ENCODE assay signal across 17 cellular contexts in the genomic region with DNA sequence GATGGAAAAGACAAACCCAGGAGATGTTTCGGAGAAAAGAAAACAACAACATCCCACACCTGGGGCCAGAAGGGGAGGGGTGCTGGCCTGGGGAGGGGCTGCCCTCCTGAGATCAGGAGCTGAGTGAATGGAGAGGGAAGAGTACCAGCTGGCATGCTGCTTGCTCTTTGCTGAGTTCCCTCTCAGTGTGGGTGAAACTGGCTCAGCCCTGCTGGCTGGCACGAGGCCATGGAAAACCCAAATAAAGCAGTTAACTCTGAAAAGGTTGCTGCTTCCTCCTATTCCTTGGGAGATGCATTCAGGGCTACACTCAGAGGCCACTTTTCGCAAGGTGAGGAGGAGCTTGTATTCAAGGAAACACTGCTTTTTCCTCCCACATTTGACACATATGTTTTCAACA. TPM values are rescaled to one million over a fixed set of nuclear protein-coding genes. Genes with fewer than 3 reads are reported as not detected.
DNase-seq lines count a peak whose midpoint lies in the region; TF ChIP-seq lines count a peak whose summit lies in the region.
"Had no signal": no experiment of that assay in that cellular context is flagged by ENCODE, and none has a peak within 500 bp of the region (broad histone marks: within the 10 kb centered on the region; RNA-seq: fewer than 3 reads in every experiment).

No MANE protein-coding gene starts in this region.

- H3K36me3 ChIP-seq in thyroid gland (no peaks in the 10 kb centered on the region), brain microvascular endothelial cell (replicated peaks) (no peaks in the 10 kb centered on the region)
- H3K36me3 ChIP-seq: esophagus squamous epithelium, neutrophil, spleen, thoracic aorta had no signal

- peak overlapping the region; percentile 98 for H3K27ac Mint-ChIP-seq in dendritic cell treated with granulocyte-macrophage colony-stimulating factor and Interleukin-4, amounts not matched to agents 40 ng/mL and 50 ng/mL, for 4 days
- H3K27ac Mint-ChIP-seq: activated naive CD8-positive, alpha-beta T cell treated with anti-CD3 and anti-CD28 coated beads, Interleukin-2, amount 10 ng/mL, durations not matched to agents 7 days and 5 days had no signal

- no peak overlapping the region for H3K4me3 ChIP-seq in thyroid gland (replicated peaks in 1 of 3)
- no peak overlapping the region for H3K4me3 ChIP-seq in brain microvascular endothelial cell (ENCODE audit: low read depth, low read length)
- H3K4me3 ChIP-seq: esophagus squamous epithelium, spleen, thoracic aorta had no signal

- no peaks in the 10 kb centered on the region for H3K9me3 Mint-ChIP-seq in dendritic cell treated with granulocyte-macrophage colony-stimulating factor and Interleukin-4, amounts not matched to agents 40 ng/mL and 50 ng/mL, for 4 days
- H3K9me3 Mint-ChIP-seq: activated naive CD8-positive, alpha-beta T cell treated with anti-CD3 and anti-CD28 coated beads, Interleukin-2, amount 10 ng/mL, durations not matched to agents 7 days and 5 days had no signal

- H3K27me3 Mint-ChIP-seq in dendritic cell treated with granulocyte-macrophage colony-stimulating factor and Interleukin-4, amounts not matched to agents 40 ng/mL and 50 ng/mL, for 4 days = peaks cover 67% of the 10 kb centered on the region

- in situ Hi-C loops in brain microvascular endothelial cell (cut with HindIII; ENCODE audit: low pct_ligation_motif_present, low sequenced_read_pairs) = no loop called here

- H3K27me3 ChIP-seq in thyroid gland = no peaks in the 10 kb centered on the region
- no peaks in the 10 kb centered on the region for H3K27me3 ChIP-seq in brain microvascular endothelial cell (replicated peaks)

- TF ChIP-seq POLR2A in thyroid gland (IDR thresholded peaks at IDR 0.05) = no peak

- peaks cover 40% of the 10 kb centered on the region for H3K4me1 Mint-ChIP-seq in dendritic cell treated with granulocyte-macrophage colony-stimulating factor and Interleukin-4, amounts not matched to agents 40 ng/mL and 50 ng/mL, for 4 days (ENCODE audit: low read depth)
- H3K4me1 Mint-ChIP-seq: activated naive CD8-positive, alpha-beta T cell treated with anti-CD3 and anti-CD28 coated beads, Interleukin-2, amount 10 ng/mL, durations not matched to agents 7 days and 5 days had no signal

- WGBS in thyroid gland, 2 donors = 33 to 35% methylated on average over 3 of the region's 3 CpGs

- H3K4me1 ChIP-seq in thyroid gland = peaks cover 3 to 9% of the 10 kb centered on the region in 2 donors

- TF ChIP-seq CTCF in thyroid gland (IDR thresholded peaks at IDR 0.05) = no peak
- no peak for TF ChIP-seq CTCF in brain microvascular endothelial cell (IDR thresholded peaks at IDR 0.05; ENCODE audit: low read depth, low read length, missing control alignments)

- no peak overlapping the region for H3K27ac ChIP-seq in thyroid gland
- no peak overlapping the region for H3K27ac ChIP-seq in brain microvascular endothelial cell
- H3K27ac ChIP-seq: esophagus squamous epithelium, neutrophil, spleen, thoracic aorta had no signal

- no peaks in the 10 kb centered on the region for H3K36me3 Mint-ChIP-seq in dendritic cell treated with granulocyte-macrophage colony-stimulating factor and Interleukin-4, amounts not matched to agents 40 ng/mL and 50 ng/mL, for 4 days (ENCODE audit: low read depth)
- H3K36me3 Mint-ChIP-seq: activated naive CD8-positive, alpha-beta T cell treated with anti-CD3 and anti-CD28 coated beads, Interleukin-2, amount 10 ng/mL, durations not matched to agents 7 days and 5 days had no signal

- intact Hi-C loops in dendritic cell treated with granulocyte-macrophage colony-stimulating factor and Interleukin-4, amounts not matched to agents 40 ng/mL and 50 ng/mL, for 4 days (cut with micrococcal nuclease) = no loop called here
- intact Hi-C loops in thyroid gland (cut with DNase I) = no loop called here

- no peaks in the 10 kb centered on the region for H3K9me3 ChIP-seq in thyroid gland
- H3K9me3 ChIP-seq: esophagus squamous epithelium, neutrophil, spleen, thoracic aorta had no signal

- peak overlapping the region; percentile 64 for H3K4me3 Mint-ChIP-seq in dendritic cell treated with granulocyte-macrophage colony-stimulating factor and Interleukin-4, amounts not matched to agents 40 ng/mL and 50 ng/mL, for 4 days
- H3K4me3 Mint-ChIP-seq: activated naive CD8-positive, alpha-beta T cell treated with anti-CD3 and anti-CD28 coated beads, Interleukin-2, amount 10 ng/mL, durations not matched to agents 7 days and 5 days had no signal

- DNase-seq in NCI-H1417 (lab: John Stamatoyannopoulos, UW) (peak in 2 of 3 experiments; percentile 21 to 29), NCI-H1417 treated with DMSO at 0.1 percent for 48 hours (lab: John Stamatoyannopoulos, UW) (no peak), NCI-H2029 treated with DMSO at 0.1 percent for 48 hours (lab: John Stamatoyannopoulos, UW) (peak; percentile 65), thyroid gland (peak; percentile 80 to 82), brain microvascular endothelial cell (no peak), NCI-H128 (lab: John Stamatoyannopoulos, UW; ENCODE audit: unreplicated experiment) (no peak), DMS114 treated with DMSO at 0.1 percent for 48 hours (lab: John Stamatoyannopoulos, UW; ENCODE audit: unreplicated experiment) (no peak)
- DNase-seq: activated naive CD8-positive, alpha-beta T cell treated with anti-CD3 and anti-CD28 coated beads, Interleukin-2, amount 10 ng/mL, durations not matched to agents 7 days and 5 days; activated T-cell treated with anti-CD3 and anti-CD28 coated beads for 4 hours; esophagus squamous epithelium; spleen had no signal

RNA-seq across cellular contexts. Expression of gene KCNK16, which starts 8.0 kb away (rescaled TPM):
- total RNA-seq in thyroid gland = under 1 TPM in 1 of 4 donors, not detected in 3; 0.88 TPM
- total RNA-seq: A172; activated naive CD8-positive, alpha-beta T cell treated with anti-CD3 and anti-CD28 coated beads, Interleukin-2, amount 10 ng/mL, durations not matched to agents 7 days and 5 days; esophagus squamous epithelium; H1; lung microvascular endothelial cell; spleen; thoracic aorta had no signal

RNA-seq across cellular contexts. Expression of gene KCNK17, which starts 16.3 kb away (rescaled TPM):
- 10 to 100 TPM in 1 of 4 donors, 1 to 10 TPM in 3; 1.1 to 11.5 (median 4.5) TPM for total RNA-seq in thyroid gland
- total RNA-seq: A172; activated naive CD8-positive, alpha-beta T cell treated with anti-CD3 and anti-CD28 coated beads, Interleukin-2, amount 10 ng/mL, durations not matched to agents 7 days and 5 days; lung microvascular endothelial cell had no signal

Comparison
In these comparisons a context has a peak if more than half of its experiments do, and no peak if none do; other contexts are left out.
1. DNase-seq: peak in NCI-H1417 (2 of 3), NCI-H2029 treated with DMSO at 0.1 percent for 48 hours (single experiment) and thyroid gland (2 of 2); none in NCI-H1417 treated with DMSO at 0.1 percent for 48 hours (single experiment), brain microvascular endothelial cell (single experiment), NCI-H128 (single experiment) and DMS114 treated with DMSO at 0.1 percent for 48 hours (single experiment).